Comparison of ENCODE assay signal across 8 cellular contexts in genomic region chr2:179218848-179219594, GRCh38. TPM values are rescaled to one million over a fixed set of nuclear protein-coding genes. Genes with fewer than 3 reads are reported as not detected.
DNase-seq lines count a peak whose midpoint lies in the region; ATAC-seq, FAIRE-seq and TF ChIP-seq lines count a peak whose summit lies in the region.

No MANE protein-coding gene starts in this region.

- H3K27ac ChIP-seq in GM12878 (ENCODE audit: control insufficient read depth, insufficient read depth): no peak overlapping the region
- H3K27ac ChIP-seq in iPS DF 6.9 (ENCODE audit: low read length): no peak overlapping the region

- SMC1A ChIA-PET in GM12878 (lab: Charles Lee; ENCODE audit: uncharacterized antibody, unreplicated experiment): interaction anchor here (0.6 to 2.5 kb wide), 25 partner anchors 8 to 331 kb away, joined by 3 to 12 read pairs (median 3); no protein-coding TSS in a partner anchor

- no peaks in the 10 kb centered on the region for H3K27me3 ChIP-seq in GM06990 (replicated peaks; ENCODE audit: control insufficient read depth, insufficient read depth, low read length)
- H3K27me3 ChIP-seq in GM12878 (replicated peaks in 1 of 2; ENCODE audit: control insufficient read depth in 2 of 2, insufficient read depth in 2 of 2, low read length in 1 of 2): no peaks in the 10 kb centered on the region
- no peaks in the 10 kb centered on the region for H3K27me3 ChIP-seq in iPS DF 6.9 (ENCODE audit: control insufficient read depth, insufficient read depth, low read length)

- H3K4me3 ChIP-seq in GM06990 (replicated peaks; ENCODE audit: low read depth, low read length): no peak overlapping the region
- H3K4me3 ChIP-seq in GM12878: no peak overlapping the region
- no peak overlapping the region for H3K4me3 ChIP-seq in iPS DF 6.9 (ENCODE audit: low read length)

- intact Hi-C loops in GM12878 (cut with micrococcal nuclease; ENCODE audit: unreplicated experiment): loop anchor here (1.0 to 5.0 kb wide), 5 partner anchors 20 to 533 kb away; no protein-coding TSS in a partner anchor

- TF ChIP-seq EP300 in GM12878 (IDR thresholded peaks at IDR 0.05; ENCODE audit: borderline replicate concordance in 1 of 2, control insufficient read depth in 1 of 2, low read depth in 2 of 2, low read length in 2 of 2): no peak

- DNase-seq in GM06990 (ENCODE audit: extremely low read depth, insufficient read length) (no peak), H54 (ENCODE audit: insufficient read length, low spot score) (peak; percentile 30), NAMALWA (ENCODE audit: low spot score) (peak; percentile 80), SW480 (ENCODE audit: low spot score) (peak; percentile 57), GM12878 (ENCODE audit: low read depth, low spot score) (peak; percentile 20), iPS DF 6.9 (ENCODE audit: low read depth, low spot score) (peak; percentile 47), smooth muscle cell of the brain vasculature (ENCODE audit: low read depth, low spot score) (peak; percentile 79)

- no TSS peak for BruUV-seq in GM12878 (replicated peaks; lab: Mats Ljungman, UMichigan)

- 55% methylated on average over 4 of the region's 4 CpGs for WGBS in GM12878 (ENCODE audit: insufficient coverage, insufficient replicate concordance, low lambda C conversion rate, missing lambda C conversion rate)
- WGBS in iPS DF 6.9 (ENCODE audit: insufficient coverage, insufficient read length): no CpG with 5 or more reads among the region's 4 CpGs

- peak; percentile 98 for TF ChIP-seq RAD21 in GM12878 (IDR thresholded peaks at IDR 0.05; ENCODE audit: insufficient read depth, low read depth, low read length)

- H3K4me1 ChIP-seq in GM12878 (ENCODE audit: control insufficient read depth, insufficient read depth, low read length) (no peaks in the 10 kb centered on the region), iPS DF 6.9 (ENCODE audit: control insufficient read depth, insufficient read depth, low read length) (no peaks in the 10 kb centered on the region)

- in situ Hi-C loops in GM12878 (cut with MboI): loop anchor here (25.0 kb wide), 1 partner anchor 543 kb away; no protein-coding TSS in a partner anchor

- RAD21 ChIA-PET in GM12878 (lab: Charles Lee; ENCODE audit: unreplicated experiment): interaction anchor here (0.6 to 2.5 kb wide), 12 partner anchors 20 to 222 kb away, joined by 3 to 19 read pairs (median 4); no protein-coding TSS in a partner anchor

- TF ChIP-seq CTCF in GM06990 (IDR thresholded peaks at IDR 0.05; ENCODE audit: insufficient read depth, low read length, poor library complexity, severe bottlenecking): peak; percentile 90
- peak; percentile 85 to 94 (median 94); a peak in 5 of 6 replicates for TF ChIP-seq CTCF in GM12878 (IDR thresholded peaks at IDR 0.05 in 2 of 3, conservative IDR thresholded peaks at IDR 0.05 in 1 of 3; ENCODE audit: control insufficient read depth in 2 of 3, extremely low read depth in 1 of 3, insufficient read depth in 1 of 3, low read depth in 3 of 3, low read length in 3 of 3)

- ATAC-seq in GM12878: peak; percentile 94
- no peak for ATAC-seq in HG02970 (IDR thresholded peaks at IDR 0.05; ENCODE audit: low FRiP score, unreplicated experiment)

- no peaks in the 10 kb centered on the region for H4K20me1 ChIP-seq in GM12878 (ENCODE audit: control insufficient read depth, insufficient read depth)

- no peak overlapping the region for H2AFZ ChIP-seq in GM12878 (ENCODE audit: control insufficient read depth, low read depth, low read length)

- no peak overlapping the region for H3K4me2 ChIP-seq in GM12878 (ENCODE audit: control insufficient read depth, insufficient read depth)

- no peaks in the 10 kb centered on the region for H3K79me2 ChIP-seq in GM12878 (ENCODE audit: control insufficient read depth, insufficient read depth, low read length)

- H3K36me3 ChIP-seq in GM06990 (ENCODE audit: control insufficient read depth, insufficient read depth, low read length): no peaks in the 10 kb centered on the region
- no peaks in the 10 kb centered on the region for H3K36me3 ChIP-seq in GM12878 (ENCODE audit: control insufficient read depth in 2 of 2, insufficient read depth in 2 of 2, low read length in 1 of 2)
- no peaks in the 10 kb centered on the region for H3K36me3 ChIP-seq in iPS DF 6.9 (ENCODE audit: control insufficient read depth, insufficient read depth, low read length)

- POLR2A ChIA-PET in GM12878 (lab: Charles Lee): interaction anchor here (0.6 kb wide), 1 partner anchor 197 kb away, joined by 3 read pairs; no protein-coding TSS in a partner anchor

- FAIRE-seq in H54 (lab: Jason Lieb, UNC) (peak; percentile 97), GM12878 (lab: Jason Lieb, UNC) (peak; percentile 92)

- no peak overlapping the region for H3K9ac ChIP-seq in GM12878 (ENCODE audit: control insufficient read depth, insufficient read depth, low read length)

- CTCF ChIA-PET in GM12878 (lab: Yijun Ruan, JAX): interaction anchor here (0.6 to 4.7 kb wide), 39 partner anchors 8 to 827 kb away, joined by 3 to 46 read pairs (median 4); no protein-coding TSS in a partner anchor

- H3K9me3 ChIP-seq in GM12878 (replicated peaks; ENCODE audit: control insufficient read depth, insufficient read depth, low read length) (no peaks in the 10 kb centered on the region), iPS DF 6.9 (ENCODE audit: control insufficient read depth, insufficient read depth, low read length) (no peaks in the 10 kb centered on the region)

- TF ChIP-seq POLR2A in H54 (IDR thresholded peaks at IDR 0.05; ENCODE audit: low read depth, low read length) (no peak), GM12878 (IDR thresholded peaks at IDR 0.05; ENCODE audit: low read depth, low read length) (no peak)

TF ChIP-seq in GM12878, 131 proteins besides CTCF, POLR2A, EP300 and RAD21 (continues in another document):
- TF ChIP-seq YBX1 (IDR thresholded peaks at IDR 0.05) (no peak), PRDM15 (CRISPR knock-in tag; IDR thresholded peaks at IDR 0.05) (no peak), TAF1 (IDR thresholded peaks at IDR 0.05; ENCODE audit: borderline replicate concordance, low read depth, low read length) (no peak), ETV6 (conservative IDR thresholded peaks at IDR 0.05 in 1 of 2, IDR thresholded peaks at IDR 0.05 in 1 of 2; ENCODE audit: borderline replicate concordance in 1 of 2, low read depth in 1 of 2) (no peak), HCFC1 (IDR thresholded peaks at IDR 0.05; ENCODE audit: low read length) (no peak), SMC3 (IDR thresholded peaks at IDR 0.05; ENCODE audit: borderline replicate concordance, low read length) (peak; percentile 83)
- TF ChIP-seq, protein P1, sequence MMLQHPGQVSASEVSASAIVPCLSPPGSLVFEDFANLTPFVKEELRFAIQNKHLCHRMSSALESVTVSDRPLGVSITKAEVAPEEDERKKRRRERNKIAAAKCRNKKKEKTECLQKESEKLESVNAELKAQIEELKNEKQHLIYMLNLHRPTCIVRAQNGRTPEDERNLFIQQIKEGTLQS (IDR thresholded peaks at IDR 0.05; ENCODE audit: borderline replicate concordance, extremely low read depth, low read depth, low read length): no peak

RNA-seq across cellular contexts. Expression of gene SESTD1, which starts 45.6 kb away (rescaled TPM):
- 33.2 and 34.8 TPM in 2 replicates for total RNA-seq in GM12878 (2013; cell fraction: nucleolus; rRNA removed)
- total RNA-seq in GM12878 (2014; rRNA removed) (5.2 and 9.4 TPM in 2 replicates), GM12878 (2014; rRNA removed; fragmentation: Illumina TruSeq; extraction: Trizol) (8.7 and 9.5 TPM in 2 replicates), GM12878 (2021) (22.6 and 22.7 TPM in 2 replicates)
- polyA plus RNA-seq in GM12878 (2011; ENCODE audit: low read depth): 3.6 TPM
- polyA plus RNA-seq in GM12878 (2011; rRNA removed) (12.7 and 16.5 TPM in 2 replicates), GM12878 (2014; fragmentation: Illumina TruSeq; extraction: Trizol) (9.9 and 12.9 TPM in 2 replicates), GM12878 (2014; fragmentation: Nextera tagmentation; extraction: Ambion mirVana) (1 to 10 TPM; 5.4 to 6.2 TPM), GM12878 (2014; rRNA removed) (6.2 and 9.4 TPM in 2 replicates), GM12878 (2016; fragmentation: Nextera tagmentation; extraction: Ambion mirVana) (10 to 100 TPM in 1 of 2 experiments, 1 to 10 TPM in 1; 4.4 to 14.6 TPM)
- polyA plus RNA-seq in GM12878 (2011; cell fraction: cytosol; rRNA removed): 4.9 and 5.2 TPM in 2 replicates
- 11.1 and 12.5 TPM in 2 replicates for polyA plus RNA-seq in GM12878 (2011; cell fraction: nucleus; rRNA removed)
- polyA plus RNA-seq in GM12878 (2012): 2.4 and 4.3 TPM in 2 replicates
- polyA minus RNA-seq in GM12878 (2011; rRNA and poly(A)+ RNA removed): 5.2 and 31.7 TPM in 2 replicates
- polyA minus RNA-seq in GM12878 (2011; cell fraction: cytosol; rRNA and poly(A)+ RNA removed): 4.1 and 5.4 TPM in 2 replicates
- polyA minus RNA-seq in GM12878 (2011; cell fraction: nucleus; rRNA and poly(A)+ RNA removed): 10.8 and 15.4 TPM in 2 replicates
